Comparison of ENCODE assay signal across 19 cellular contexts in genomic region chr13:77740931-77741586, GRCh38. TPM values are rescaled to one million over a fixed set of nuclear protein-coding genes. Genes with fewer than 3 reads are reported as not detected.
DNase-seq lines count a peak whose midpoint lies in the region; ATAC-seq and TF ChIP-seq lines count a peak whose summit lies in the region.
"Had no signal": no experiment of that assay in that cellular context is flagged by ENCODE, and none has a peak within 500 bp of the region (broad histone marks: within the 10 kb centered on the region; RNA-seq: fewer than 3 reads in every experiment).

No MANE protein-coding gene starts in this region.

- H3K27me3 ChIP-seq in endodermal cell (ENCODE audit: control insufficient read depth, insufficient read depth, low read length, poor library complexity, severe bottlenecking), result no peaks in the 10 kb centered on the region
- H3K27me3 ChIP-seq: BLaER1 treated with 17β-estradiol and CSF1 and Interleukin-3, amounts not matched to agents 10 nM and 100 nM; breast epithelium; pancreas had no signal

- intact Hi-C loops in natural killer cell (cut with micrococcal nuclease), result no loop called here

- no peaks in the 10 kb centered on the region for H3K9me3 ChIP-seq in endodermal cell (ENCODE audit: control insufficient read depth, low read length)
- H3K9me3 ChIP-seq: BLaER1 treated with 17β-estradiol and CSF1 and Interleukin-3, amounts not matched to agents 10 nM and 100 nM; breast epithelium; HAP-1; lower lobe of right lung; MG63; pancreas had no signal

- H3K36me3 ChIP-seq in endodermal cell (ENCODE audit: control insufficient read depth, insufficient read depth, low read length), result peaks cover 18% of the 10 kb centered on the region
- H3K36me3 ChIP-seq: breast epithelium, MG63 had no signal

- H3K4me3 ChIP-seq in endodermal cell (ENCODE audit: low read length), result no peak overlapping the region
- H3K4me3 ChIP-seq: BLaER1 treated with 17β-estradiol and CSF1 and Interleukin-3, amounts not matched to agents 10 nM and 100 nM; breast epithelium; HAP-1; lower lobe of right lung; MG63; pancreas had no signal

- TF ChIP-seq CTCF in endodermal cell (conservative IDR thresholded peaks at IDR 0.05) (no peak), natural killer cell (IDR thresholded peaks at IDR 0.05) (no peak)

- H3K27ac ChIP-seq in endodermal cell (ENCODE audit: low read depth, low read length), result peak overlapping the region; percentile 51
- H3K27ac ChIP-seq: BLaER1 treated with 17β-estradiol and CSF1 and Interleukin-3, amounts not matched to agents 10 nM and 100 nM; breast epithelium; lower lobe of right lung; pancreas had no signal

- H3K27me3 Mint-ChIP-seq in endodermal cell (ENCODE audit: insufficient read depth) (no peaks in the 10 kb centered on the region), natural killer cell (ENCODE audit: low read depth in 2 of 2) (no peaks in the 10 kb centered on the region)
- H3K27me3 Mint-ChIP-seq: activated naive CD8-positive, alpha-beta T cell treated with anti-CD3 and anti-CD28 coated beads, Interleukin-2, amount 10 ng/mL, durations not matched to agents 7 days and 5 days; activated T-helper 17 cell treated with anti-CD3 and anti-CD28 coated beads, Interleukin-2, amount 50 U/mL, for 72 hours had no signal

- H3K4me1 ChIP-seq in endodermal cell (ENCODE audit: control insufficient read depth, insufficient read depth, low read length), result no peaks in the 10 kb centered on the region
- H3K4me1 ChIP-seq: BLaER1 treated with 17β-estradiol and CSF1 and Interleukin-3, amounts not matched to agents 10 nM and 100 nM; breast epithelium; lower lobe of right lung had no signal

- WGBS in endodermal cell (ENCODE audit: insufficient coverage in 1 of 2, insufficient read length in 1 of 2), 2 experiments, result 91 to 93% methylated on average over 7 to 8 of the region's 8 CpGs

- DNase-seq in NCI-H82 (lab: John Stamatoyannopoulos, UW) (peak; percentile 36), NCI-H82 treated with DMSO at 0.1 percent for 48 hours (lab: John Stamatoyannopoulos, UW; ENCODE audit: unreplicated experiment) (no peak), endodermal cell (no peak), natural killer cell (no peak), NCI-H524 treated with DMSO at 0.1 percent for 48 hours (lab: John Stamatoyannopoulos, UW) (no peak), DMS153 (lab: John Stamatoyannopoulos, UW) (no peak), NCI-H128 (lab: John Stamatoyannopoulos, UW; ENCODE audit: unreplicated experiment) (no peak)
- DNase-seq: activated naive CD8-positive, alpha-beta T cell treated with anti-CD3 and anti-CD28 coated beads, Interleukin-2, amount 10 ng/mL, durations not matched to agents 7 days and 5 days; GF-D8; IMR-90; lower lobe of right lung; MG63; NCI-H226; pancreas had no signal

- H3K36me3 Mint-ChIP-seq in endodermal cell (ENCODE audit: low read depth) (peaks cover 11% of the 10 kb centered on the region), natural killer cell (no peaks in the 10 kb centered on the region)

- peak in 2 of 3 donors; percentile 67 to 92 for ATAC-seq in natural killer cell
- no peak for ATAC-seq in HG02840 (IDR thresholded peaks at IDR 0.05; ENCODE audit: low FRiP score, unreplicated experiment)
- ATAC-seq: activated T-helper 17 cell treated with anti-CD3 and anti-CD28 coated beads, Interleukin-2, amount 50 U/mL, for 72 hours; pancreas had no signal

- H3K4me1 Mint-ChIP-seq in endodermal cell (no peaks in the 10 kb centered on the region), natural killer cell (peaks cover 6 to 10% of the 10 kb centered on the region in 2 donors)

- H3K4me3 Mint-ChIP-seq in endodermal cell (no peak overlapping the region), natural killer cell (no peak overlapping the region)
- H3K4me3 Mint-ChIP-seq: activated naive CD8-positive, alpha-beta T cell treated with anti-CD3 and anti-CD28 coated beads, Interleukin-2, amount 10 ng/mL, durations not matched to agents 7 days and 5 days; activated T-helper 17 cell treated with anti-CD3 and anti-CD28 coated beads, Interleukin-2, amount 50 U/mL, for 72 hours had no signal

- no peak overlapping the region for H3K27ac Mint-ChIP-seq in endodermal cell
- peak overlapping the region in 1 of 2 donors; percentile 18 for H3K27ac Mint-ChIP-seq in natural killer cell
- H3K27ac Mint-ChIP-seq: activated naive CD8-positive, alpha-beta T cell treated with anti-CD3 and anti-CD28 coated beads, Interleukin-2, amount 10 ng/mL, durations not matched to agents 7 days and 5 days; activated T-helper 17 cell treated with anti-CD3 and anti-CD28 coated beads, Interleukin-2, amount 50 U/mL, for 72 hours had no signal

- no peak overlapping the region for H3K9ac ChIP-seq in endodermal cell (ENCODE audit: extremely low read depth, low read length, poor library complexity, severe bottlenecking)
- H3K9ac ChIP-seq: BLaER1 treated with 17β-estradiol and CSF1 and Interleukin-3, amounts not matched to agents 10 nM and 100 nM had no signal

- H3K9me3 Mint-ChIP-seq in endodermal cell (no peaks in the 10 kb centered on the region), natural killer cell (no peaks in the 10 kb centered on the region)
- H3K9me3 Mint-ChIP-seq: activated naive CD8-positive, alpha-beta T cell treated with anti-CD3 and anti-CD28 coated beads, Interleukin-2, amount 10 ng/mL, durations not matched to agents 7 days and 5 days; activated T-helper 17 cell treated with anti-CD3 and anti-CD28 coated beads, Interleukin-2, amount 50 U/mL, for 72 hours had no signal

RNA-seq across cellular contexts. Expression of gene SLAIN1, which starts 43.6 kb away (rescaled TPM):
- total RNA-seq in endodermal cell, result 10 to 100 TPM; 24.0 to 25.7 TPM
- 69.0 TPM for polyA plus RNA-seq in endodermal cell (2013, experiment 1 of 2)
- polyA plus RNA-seq in endodermal cell (2013, experiment 2 of 2), result 59.0 TPM
- 10 to 100 TPM; 14.9 to 29.0 (median 25.7) TPM for total RNA-seq in natural killer cell
